In the genomic region with DNA sequence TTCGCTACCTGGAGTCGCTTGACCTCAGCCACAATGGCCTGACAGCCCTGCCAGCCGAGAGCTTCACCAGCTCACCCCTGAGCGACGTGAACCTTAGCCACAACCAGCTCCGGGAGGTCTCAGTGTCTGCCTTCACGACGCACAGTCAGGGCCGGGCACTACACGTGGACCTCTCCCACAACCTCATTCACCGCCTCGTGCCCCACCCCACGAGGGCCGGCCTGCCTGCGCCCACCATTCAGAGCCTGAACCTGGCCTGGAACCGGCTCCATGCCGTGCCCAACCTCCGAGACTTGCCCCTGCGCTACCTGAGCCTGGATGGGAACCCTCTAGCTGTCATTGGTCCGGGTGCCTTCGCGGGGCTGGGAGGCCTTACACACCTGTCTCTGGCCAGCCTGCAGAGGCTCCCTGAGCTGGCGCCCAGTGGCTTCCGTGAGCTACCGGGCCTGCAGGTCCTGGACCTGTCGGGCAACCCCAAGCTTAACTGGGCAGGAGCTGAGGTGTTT, we compare ENCODE assay signal across 30 cellular contexts. TPM values are rescaled to one million over a fixed set of nuclear protein-coding genes. Genes with fewer than 3 reads are reported as not detected.
DNase-seq lines count a peak whose midpoint lies in the region; ATAC-seq, FAIRE-seq and TF ChIP-seq lines count a peak whose summit lies in the region.
"Had no signal": no experiment of that assay in that cellular context is flagged by ENCODE, and none has a peak within 500 bp of the region (broad histone marks: within the 10 kb centered on the region; RNA-seq: fewer than 3 reads in every experiment).

No MANE protein-coding gene starts in this region.

- no peak for TF ChIP-seq EP300 in A549 (IDR thresholded peaks at IDR 0.05)

- DNase-seq in A549 (ENCODE audit: low read depth in 1 of 2, low spot score in 1 of 2) (no peak), RWPE1 (ENCODE audit: low spot score) (no peak), left lobe of liver (ENCODE audit: low spot score) (peak; percentile 66), HCEC 1CT (no peak)
- no peak for DNase-seq in activated CD4-positive, alpha-beta memory T cell treated with anti-CD3 and anti-CD28 coated beads, Interleukin-2, amount 10 ng/mL, durations not matched to agents 7 days and 5 days
- DNase-seq: activated CD4-positive, CD25-positive, alpha-beta regulatory T cell treated with anti-CD3 and anti-CD28 coated beads, Interleukin-2, amount 50 U/mL, for 72 hours; activated CD8-positive, alpha-beta T cell treated with anti-CD3 and anti-CD28 coated beads for 36 hours; amygdala; effector CD4-positive, alpha-beta T cell; hippocampal formation; immature natural killer cell; Kasumi-1; left lung; NCI-H1436; NCI-H2081 treated with DMSO at 0.1 percent for 48 hours; NCI-H226; NCI-H748 treated with DMSO at 0.1 percent for 48 hours; psoas muscle; SHP77 treated with DMSO at 0.1 percent for 48 hours; substantia nigra had no signal

- peaks cover 4% of the 10 kb centered on the region for H3K4me1 Mint-ChIP-seq in activated CD4-positive, alpha-beta memory T cell treated with anti-CD3 and anti-CD28 coated beads, Interleukin-2, amount 10 ng/mL, durations not matched to agents 7 days and 5 days
- H3K4me1 Mint-ChIP-seq: activated naive CD4-positive, alpha-beta T cell treated with anti-CD3 and anti-CD28 coated beads, Interleukin-2, amount 50 U/mL, for 24 hours; activated T-helper 17 cell treated with anti-CD3 and anti-CD28 coated beads, Interleukin-2, amount 50 U/mL, for 72 hours had no signal

- POLR2A ChIA-PET in A549 (lab: Yijun Ruan, JAX) (interaction anchor here (0.6 to 0.7 kb wide), 2 partner anchors 25 to 58 kb away, joined by 3 read pairs; no protein-coding TSS in a partner anchor), RWPE1 (lab: Yijun Ruan, JAX; ENCODE audit: low non-redundant PET) (no interaction called here)
- POLR2A ChIA-PET in activated CD4-positive, alpha-beta memory T cell treated with anti-CD3 and anti-CD28 coated beads, Interleukin-2, amount 10 ng/mL, durations not matched to agents 7 days and 5 days (lab: Charles Lee): interaction anchor here (1.4 kb wide), 1 partner anchor 62 kb away, joined by 3 read pairs; no protein-coding TSS in a partner anchor

- H3K4me3 ChIP-seq in A549 (no peak overlapping the region), subcutaneous abdominal adipose tissue (ENCODE audit: low read depth in 1 of 5, low read length in 5 of 5) (no peak overlapping the region)
- H3K4me3 ChIP-seq: BLaER1 treated with 17β-estradiol and CSF1 and Interleukin-3, amounts not matched to agents 10 nM and 100 nM; HAP-1; left lung; psoas muscle had no signal

- no peaks in the 10 kb centered on the region for H3K27me3 ChIP-seq in subcutaneous abdominal adipose tissue (ENCODE audit: control insufficient read depth in 5 of 5, insufficient read depth in 4 of 5, low read length in 5 of 5)
- H3K27me3 ChIP-seq: BLaER1 treated with 17β-estradiol and CSF1 and Interleukin-3, amounts not matched to agents 10 nM and 100 nM; left lung had no signal

- FAIRE-seq in A549 (lab: Jason Lieb, UNC): no peak
- FAIRE-seq: GM12892 had no signal

- H3K4me1 ChIP-seq in A549: peaks cover 100% of the 10 kb centered on the region
- peaks cover 15 to 96% (median 89%) of the 10 kb centered on the region in 5 donors for H3K4me1 ChIP-seq in subcutaneous abdominal adipose tissue (ENCODE audit: control insufficient read depth in 5 of 5, insufficient read depth in 5 of 5, low read length in 5 of 5)
- H3K4me1 ChIP-seq: psoas muscle had no signal

- peak overlapping the region in 1 of 5 donors; percentile 27 for H3K9ac ChIP-seq in subcutaneous abdominal adipose tissue (ENCODE audit: low read length in 5 of 5)
- H3K9ac ChIP-seq: BLaER1 treated with 17β-estradiol and CSF1 and Interleukin-3, amounts not matched to agents 10 nM and 100 nM had no signal

- TF ChIP-seq CTCF in A549 (IDR thresholded peaks at IDR 0.05) (no peak), RWPE1 (conservative IDR thresholded peaks at IDR 0.05; ENCODE audit: low read depth) (no peak)

- H3K4me2 ChIP-seq in A549: peak overlapping the region; percentile 92
- H3K4me2 ChIP-seq: BLaER1 treated with 17β-estradiol and CSF1 and Interleukin-3, amounts not matched to agents 10 nM and 100 nM had no signal

- H3K36me3 Mint-ChIP-seq in activated CD4-positive, alpha-beta memory T cell treated with anti-CD3 and anti-CD28 coated beads, Interleukin-2, amount 10 ng/mL, durations not matched to agents 7 days and 5 days (ENCODE audit: low read depth): no peaks in the 10 kb centered on the region
- H3K36me3 Mint-ChIP-seq: activated naive CD4-positive, alpha-beta T cell treated with anti-CD3 and anti-CD28 coated beads, Interleukin-2, amount 50 U/mL, for 24 hours; immature natural killer cell; stimulated activated memory B cell treated with anti-CD40 and anti-IgM and Interleukin-4, amounts not matched to agents 10 μg/mL and 1 μg/mL and 100 μg/mL, for 72 hours had no signal

- CTCF ChIA-PET in A549 (lab: Yijun Ruan, JAX) (interaction anchor here (0.9 to 3.8 kb wide), 6 partner anchors 15 to 74 kb away, joined by 3 to 21 read pairs (median 5); no protein-coding TSS in a partner anchor), RWPE1 (lab: Yijun Ruan, JAX) (interaction anchor here (1.5 kb wide), 1 partner anchor 62 kb away, joined by 4 read pairs; no protein-coding TSS in a partner anchor)
- CTCF ChIA-PET in activated CD4-positive, alpha-beta memory T cell treated with anti-CD3 and anti-CD28 coated beads, Interleukin-2, amount 10 ng/mL, durations not matched to agents 7 days and 5 days (lab: Charles Lee): interaction anchor here (0.9 to 1.1 kb wide), 2 partner anchors 9 to 74 kb away, joined by 3 to 4 read pairs; no protein-coding TSS in a partner anchor

- no peak for TF ChIP-seq RAD21 in A549 (conservative IDR thresholded peaks at IDR 0.05 in 1 of 2, IDR thresholded peaks at IDR 0.05 in 1 of 2)

- no peak overlapping the region for H3K27ac Mint-ChIP-seq in activated CD4-positive, alpha-beta memory T cell treated with anti-CD3 and anti-CD28 coated beads, Interleukin-2, amount 10 ng/mL, durations not matched to agents 7 days and 5 days
- H3K27ac Mint-ChIP-seq: activated CD8-positive, alpha-beta T cell treated with anti-CD3 and anti-CD28 coated beads for 36 hours; activated naive CD4-positive, alpha-beta T cell treated with anti-CD3 and anti-CD28 coated beads, Interleukin-2, amount 50 U/mL, for 24 hours; activated T-helper 17 cell treated with anti-CD3 and anti-CD28 coated beads, Interleukin-2, amount 50 U/mL, for 72 hours; immature natural killer cell; stimulated activated memory B cell treated with anti-CD40 and anti-IgM and Interleukin-4, amounts not matched to agents 10 μg/mL and 1 μg/mL and 100 μg/mL, for 72 hours had no signal

- TF ChIP-seq POLR2A in A549 (IDR thresholded peaks at IDR 0.05; ENCODE audit: low read length): no peak

- H3K27ac ChIP-seq in A549 (peak overlapping the region; percentile 96 to 98; a peak in 5 of 6 replicates), RWPE1 (peak overlapping the region; percentile 93), subcutaneous abdominal adipose tissue (ENCODE audit: low read depth, low read length) (peak overlapping the region; percentile 75)
- H3K27ac ChIP-seq: BLaER1 treated with 17β-estradiol and CSF1 and Interleukin-3, amounts not matched to agents 10 nM and 100 nM; left lung; neutrophil; psoas muscle had no signal

- ATAC-seq in A549 (no peak), left lobe of liver (no peak), HG03135 (IDR thresholded peaks at IDR 0.05; ENCODE audit: unreplicated experiment) (no peak)
- ATAC-seq: activated CD8-positive, alpha-beta T cell treated with anti-CD3 and anti-CD28 coated beads for 36 hours; activated T-helper 17 cell treated with anti-CD3 and anti-CD28 coated beads, Interleukin-2, amount 50 U/mL, for 72 hours; left lung; Panc1; psoas muscle; stimulated activated memory B cell treated with anti-CD40 and anti-IgM and Interleukin-4, amounts not matched to agents 10 μg/mL and 1 μg/mL and 100 μg/mL, for 72 hours had no signal

- H3K27me3 Mint-ChIP-seq in activated CD4-positive, alpha-beta memory T cell treated with anti-CD3 and anti-CD28 coated beads, Interleukin-2, amount 10 ng/mL, durations not matched to agents 7 days and 5 days: peaks cover 11% of the 10 kb centered on the region
- H3K27me3 Mint-ChIP-seq: activated CD8-positive, alpha-beta T cell treated with anti-CD3 and anti-CD28 coated beads for 36 hours; activated naive CD4-positive, alpha-beta T cell treated with anti-CD3 and anti-CD28 coated beads, Interleukin-2, amount 50 U/mL, for 24 hours; activated T-helper 17 cell treated with anti-CD3 and anti-CD28 coated beads, Interleukin-2, amount 50 U/mL, for 72 hours had no signal

- H3K36me3 ChIP-seq in subcutaneous abdominal adipose tissue (ENCODE audit: control insufficient read depth in 5 of 5, insufficient read depth in 5 of 5, low read length in 5 of 5): peaks cover 0 to 38% (median 29%) of the 10 kb centered on the region in 5 donors
- H3K36me3 ChIP-seq: neutrophil had no signal

- H3K9me3 ChIP-seq in A549 (no peaks in the 10 kb centered on the region), subcutaneous abdominal adipose tissue (ENCODE audit: control insufficient read depth in 5 of 5, low read length in 5 of 5) (no peaks in the 10 kb centered on the region)
- H3K9me3 ChIP-seq: left lung, neutrophil, psoas muscle had no signal

- no peak overlapping the region for H3K4me3 Mint-ChIP-seq in activated CD4-positive, alpha-beta memory T cell treated with anti-CD3 and anti-CD28 coated beads, Interleukin-2, amount 10 ng/mL, durations not matched to agents 7 days and 5 days
- H3K4me3 Mint-ChIP-seq: activated CD8-positive, alpha-beta T cell treated with anti-CD3 and anti-CD28 coated beads for 36 hours; activated naive CD4-positive, alpha-beta T cell treated with anti-CD3 and anti-CD28 coated beads, Interleukin-2, amount 50 U/mL, for 24 hours; activated T-helper 17 cell treated with anti-CD3 and anti-CD28 coated beads, Interleukin-2, amount 50 U/mL, for 72 hours; immature natural killer cell; stimulated activated memory B cell treated with anti-CD40 and anti-IgM and Interleukin-4, amounts not matched to agents 10 μg/mL and 1 μg/mL and 100 μg/mL, for 72 hours had no signal

- 85% methylated on average over 15 of the region's 26 CpGs for WGBS in A549 (ENCODE audit: missing lambda C conversion rate)

- no peaks in the 10 kb centered on the region for H3K9me3 Mint-ChIP-seq in activated CD4-positive, alpha-beta memory T cell treated with anti-CD3 and anti-CD28 coated beads, Interleukin-2, amount 10 ng/mL, durations not matched to agents 7 days and 5 days
- H3K9me3 Mint-ChIP-seq: activated CD8-positive, alpha-beta T cell treated with anti-CD3 and anti-CD28 coated beads for 36 hours; activated naive CD4-positive, alpha-beta T cell treated with anti-CD3 and anti-CD28 coated beads, Interleukin-2, amount 50 U/mL, for 24 hours; activated T-helper 17 cell treated with anti-CD3 and anti-CD28 coated beads, Interleukin-2, amount 50 U/mL, for 72 hours; immature natural killer cell; stimulated activated memory B cell treated with anti-CD40 and anti-IgM and Interleukin-4, amounts not matched to agents 10 μg/mL and 1 μg/mL and 100 μg/mL, for 72 hours had no signal

RNA-seq across cellular contexts. Expression of a gene that starts 12.8 kb away (rescaled TPM):
- polyA plus RNA-seq in A549 (2011; rRNA removed) (164 and 188 TPM in 2 replicates), A549 (2017; fragmentation: RNase III; extraction: RNeasy Plus Mini Kit Qiagen cat#74134 plus additional on column Dnase treatment) (145 to 171 TPM (median 164 TPM) in 3 replicates)
- 177 and 263 TPM in 2 replicates for polyA plus RNA-seq in A549 (2012; cell fraction: cytosol; rRNA removed)
- polyA plus RNA-seq in A549 (2012; cell fraction: nucleus; rRNA removed): 271 and 323 TPM in 2 replicates
- 186 and 192 TPM in 2 replicates for polyA minus RNA-seq in A549 (2011; rRNA and poly(A)+ RNA removed)
- 547 TPM for total RNA-seq in left lobe of liver
- total RNA-seq in activated CD4-positive, alpha-beta memory T cell treated with anti-CD3 and anti-CD28 coated beads, Interleukin-2, amount 10 ng/mL, durations not matched to agents 7 days and 5 days: 1 to 10 TPM in 1 of 2 experiments, under 1 TPM in 1; 0.85 to 1.2 TPM
- polyA plus RNA-seq: immature natural killer cell had no signal

Comparison
In these comparisons a context has a peak if more than half of its experiments do, and no peak if none do; other contexts are left out.
1. RNA of a gene that starts 12.8 kb away (total RNA-seq): 547 TPM in left lobe of liver (single experiment); 0.85 to 1.2 TPM in activated CD4-positive, alpha-beta memory T cell treated with anti-CD3 and anti-CD28 coated beads, Interleukin-2, amount 10 ng/mL, durations not matched to agents 7 days and 5 days; every median in the first group is over 100 times any median in the second.
2. Peak in every context shown above with its lines, with median percentiles within 50 percentile points of each other: H3K27ac ChIP-seq.